ENCODE assay signal across 18 cellular contexts in genomic region chr2:145350011-145350410, GRCh38.
DNase-seq lines count a peak whose midpoint lies in the region; ATAC-seq, FAIRE-seq and TF ChIP-seq lines count a peak whose summit lies in the region.
"Had no signal": no experiment of that assay in that cellular context is flagged by ENCODE, and none has a peak within 500 bp of the region (broad histone marks: within the 10 kb centered on the region; RNA-seq: fewer than 3 reads in every experiment).

No MANE protein-coding gene starts in this region.

- peak overlapping the region; percentile 43 for H3K4me2 ChIP-seq in osteoblast (ENCODE audit: insufficient read depth, low read length)

- H3K27me3 Mint-ChIP-seq in activated naive CD8-positive, alpha-beta T cell treated with anti-CD3 and anti-CD28 coated beads for 36 hours, result peaks cover 5% of the 10 kb centered on the region
- H3K27me3 Mint-ChIP-seq: memory B cell had no signal

- no peaks in the 10 kb centered on the region for H3K9me3 ChIP-seq in MG63
- H3K9me3 ChIP-seq in osteoblast (ENCODE audit: low read depth, low read length), result no peaks in the 10 kb centered on the region
- no peaks in the 10 kb centered on the region for H3K9me3 ChIP-seq in small intestine (ENCODE audit: control insufficient read depth, low read depth)

- WGBS in small intestine, 3 donors, result 76 to 86% (median 79%) methylated on average over 3 of the region's 3 CpGs

- no peak for TF ChIP-seq CTCF in BJ (IDR thresholded peaks at IDR 0.05; ENCODE audit: insufficient read depth, low read depth, low read length)
- no peak for TF ChIP-seq CTCF in choroid plexus epithelial cell (conservative IDR thresholded peaks at IDR 0.05; ENCODE audit: low read depth, low read length)
- no peak for TF ChIP-seq CTCF in osteoblast (IDR thresholded peaks at IDR 0.05; ENCODE audit: extremely low read depth, low read depth, low read length)

- H3K4me3 ChIP-seq in BJ (ENCODE audit: low read depth, low read length), result no peak overlapping the region
- H3K4me3 ChIP-seq in MG63, result no peak overlapping the region
- H3K4me3 ChIP-seq in choroid plexus epithelial cell (ENCODE audit: low read depth, low read length), result no peak overlapping the region
- no peak overlapping the region for H3K4me3 ChIP-seq in osteoblast (ENCODE audit: insufficient read depth, low read length)
- no peak overlapping the region for H3K4me3 ChIP-seq in small intestine (ENCODE audit: low read depth in 1 of 2, low read length in 2 of 2)
- H3K4me3 ChIP-seq: GM12878 had no signal

- POLR2A ChIA-PET in BJ (lab: Charles Lee), result no interaction called here

- H3K36me3 Mint-ChIP-seq in activated naive CD8-positive, alpha-beta T cell treated with anti-CD3 and anti-CD28 coated beads for 36 hours, result no peaks in the 10 kb centered on the region
- H3K36me3 Mint-ChIP-seq: memory B cell had no signal

- H3K4me1 ChIP-seq in osteoblast (ENCODE audit: insufficient read depth, low read length) (peaks cover 4% of the 10 kb centered on the region), small intestine (ENCODE audit: control insufficient read depth in 2 of 2, insufficient read depth in 1 of 2, low read depth in 1 of 2, low read length in 1 of 2) (no peaks in the 10 kb centered on the region)
- H3K4me1 ChIP-seq: foreskin keratinocyte had no signal

- CTCF ChIA-PET in BJ (lab: Yijun Ruan, JAX), result no interaction called here

- H3K27me3 ChIP-seq in BJ (ENCODE audit: control insufficient read depth, insufficient read depth, low read length) (no peaks in the 10 kb centered on the region), MG63 (no peaks in the 10 kb centered on the region), osteoblast (ENCODE audit: insufficient read depth, low read length) (no peaks in the 10 kb centered on the region), small intestine (ENCODE audit: control insufficient read depth in 2 of 2, insufficient read depth in 2 of 2, low read length in 2 of 2) (no peaks in the 10 kb centered on the region)
- H3K27me3 ChIP-seq: foreskin keratinocyte had no signal

- FAIRE-seq in small intestine (lab: Jason Lieb, UNC), result no peak
- FAIRE-seq: GM12878, HTR-8/SVneo had no signal

- H3K36me3 ChIP-seq in BJ (ENCODE audit: control insufficient read depth, insufficient read depth, low read length) (no peaks in the 10 kb centered on the region), MG63 (no peaks in the 10 kb centered on the region), osteoblast (ENCODE audit: insufficient read depth, low read length) (no peaks in the 10 kb centered on the region), small intestine (ENCODE audit: control insufficient read depth in 2 of 2, insufficient read depth in 2 of 2, low read length in 2 of 2) (no peaks in the 10 kb centered on the region)

- ATAC-seq in GM18909 (IDR thresholded peaks at IDR 0.05; ENCODE audit: poor library complexity, unreplicated experiment), result no peak
- ATAC-seq: activated T-cell treated with anti-CD3 and anti-CD28 coated beads, Interleukin-2, amount 50 U/mL, for 4 hours; foreskin keratinocyte; GM12878; stimulated activated naive CD8-positive, alpha-beta T cell treated with anti-CD3 and anti-CD28 coated beads, Interleukin-15, amount 100 ng/mL, for 72 hours had no signal

- H2AFZ ChIP-seq in osteoblast (ENCODE audit: low read length), result peak overlapping the region; percentile 32

- DNase-seq in BJ (ENCODE audit: low read depth) (peak; percentile 29), MG63 (peak; percentile 50), choroid plexus epithelial cell (ENCODE audit: low read depth) (peak; percentile 60), osteoblast (ENCODE audit: insufficient read length, low spot score, missing footprints) (peak; percentile 36), small intestine (no peak)
- DNase-seq in activated naive CD8-positive, alpha-beta T cell treated with anti-CD3 and anti-CD28 coated beads for 36 hours, result no peak
- DNase-seq in stimulated activated naive CD4-positive, alpha-beta T cell (lab: John Stamatoyannopoulos, UW), result no peak
- DNase-seq: activated CD4-positive, alpha-beta T cell treated with anti-CD3 and anti-CD28 coated beads for 48 hours; activated T-cell treated with anti-CD3 and anti-CD28 coated beads, Interleukin-2, amount 50 U/mL, for 4 hours; C1 segment of cervical spinal cord; DMS79; SHP77; stimulated activated naive CD8-positive, alpha-beta T cell treated with anti-CD3 and anti-CD28 coated beads, Interleukin-15, amount 100 ng/mL, for 72 hours had no signal

- H3K27ac ChIP-seq in osteoblast (ENCODE audit: low read depth, low read length), result peak overlapping the region; percentile 52
- H3K27ac ChIP-seq in small intestine (ENCODE audit: low read depth in 1 of 2, low read length in 1 of 2), result no peak overlapping the region
- H3K27ac ChIP-seq: foreskin keratinocyte had no signal

- H3K27ac Mint-ChIP-seq in activated naive CD8-positive, alpha-beta T cell treated with anti-CD3 and anti-CD28 coated beads for 36 hours, result no peak overlapping the region
- H3K27ac Mint-ChIP-seq: memory B cell; stimulated activated naive CD8-positive, alpha-beta T cell treated with anti-CD3 and anti-CD28 coated beads, Interleukin-15, amount 100 ng/mL, for 72 hours had no signal

- H3K4me1 Mint-ChIP-seq in activated naive CD8-positive, alpha-beta T cell treated with anti-CD3 and anti-CD28 coated beads for 36 hours, result no peaks in the 10 kb centered on the region
- H3K4me1 Mint-ChIP-seq: memory B cell; stimulated activated naive CD8-positive, alpha-beta T cell treated with anti-CD3 and anti-CD28 coated beads, Interleukin-15, amount 100 ng/mL, for 72 hours had no signal

- H4K20me1 ChIP-seq in osteoblast (ENCODE audit: insufficient read depth, low read length), result no peaks in the 10 kb centered on the region

- H3K4me3 Mint-ChIP-seq in activated naive CD8-positive, alpha-beta T cell treated with anti-CD3 and anti-CD28 coated beads for 36 hours, result no peak overlapping the region
- H3K4me3 Mint-ChIP-seq: activated T-cell treated with anti-CD3 and anti-CD28 coated beads, Interleukin-2, amount 50 U/mL, for 4 hours; memory B cell; stimulated activated naive CD8-positive, alpha-beta T cell treated with anti-CD3 and anti-CD28 coated beads, Interleukin-15, amount 100 ng/mL, for 72 hours had no signal

- H3K9me3 Mint-ChIP-seq in activated naive CD8-positive, alpha-beta T cell treated with anti-CD3 and anti-CD28 coated beads for 36 hours, result no peaks in the 10 kb centered on the region
- H3K9me3 Mint-ChIP-seq: activated T-cell treated with anti-CD3 and anti-CD28 coated beads, Interleukin-2, amount 50 U/mL, for 4 hours; memory B cell; stimulated activated naive CD8-positive, alpha-beta T cell treated with anti-CD3 and anti-CD28 coated beads, Interleukin-15, amount 100 ng/mL, for 72 hours had no signal

- no peaks in the 10 kb centered on the region for H3K79me2 ChIP-seq in osteoblast (ENCODE audit: insufficient read depth, low read length)

Comparison
In these comparisons a context has a peak if more than half of its experiments do, and no peak if none do; other contexts are left out.
1. DNase-seq: peak in BJ (single experiment), MG63 (single experiment), choroid plexus epithelial cell (single experiment) and osteoblast (single experiment); none in small intestine (single experiment), activated naive CD8-positive, alpha-beta T cell treated with anti-CD3 and anti-CD28 coated beads for 36 hours (single experiment) and stimulated activated naive CD4-positive, alpha-beta T cell (0 of 6).